36 cellular contexts compared by ENCODE assay signal in genomic region chr17:60685437-60685836, GRCh38.
"Had no signal": no experiment of that assay in that cellular context is flagged by ENCODE, and none has a peak within 500 bp of the region (broad histone marks: within the 10 kb centered on the region; RNA-seq: fewer than 3 reads in every experiment).

No MANE protein-coding gene starts in this region.

- H3K4me3 ChIP-seq: MG63 had no signal

- H3K9me3 ChIP-seq: MG63 had no signal

- DNase-seq: Karpas-422, Kasumi-1, MG63, MM.1S, MV-4-11, NCI-H1048, NCI-H1092, NCI-H1092 treated with DMSO at 0.1 percent for 48 hours, NCI-H1105, NCI-H1105 treated with DMSO at 0.1 percent for 48 hours, NCI-H1417, NCI-H1417 treated with DMSO at 0.1 percent for 48 hours, NCI-H1436, NCI-H1436 treated with DMSO at 0.1 percent for 48 hours, NCI-H146, NCI-H1694, NCI-H1694 treated with DMSO at 0.1 percent for 48 hours, NCI-H187, NCI-H187 treated with DMSO at 0.1 percent for 48 hours, NCI-H1930, NCI-H2029, NCI-H2029 treated with DMSO at 0.1 percent for 48 hours, NCI-H2081, NCI-H2081 treated with DMSO at 0.1 percent for 48 hours, NCI-H2107, NCI-H2171, NCI-H2171 treated with DMSO at 0.1 percent for 48 hours, NCI-H2227 treated with DMSO at 0.1 percent for 48 hours, NCI-H226, NCI-H345, NCI-H446, NCI-H446 treated with DMSO at 0.1 percent for 48 hours, NCI-H510A, NCI-H510A treated with DMSO at 0.1 percent for 48 hours, NCI-H524, NCI-H524 treated with DMSO at 0.1 percent for 48 hours had no signal

- H3K27me3 ChIP-seq: MG63 had no signal
